1 cellular context compared by ENCODE assay signal in the genomic region with DNA sequence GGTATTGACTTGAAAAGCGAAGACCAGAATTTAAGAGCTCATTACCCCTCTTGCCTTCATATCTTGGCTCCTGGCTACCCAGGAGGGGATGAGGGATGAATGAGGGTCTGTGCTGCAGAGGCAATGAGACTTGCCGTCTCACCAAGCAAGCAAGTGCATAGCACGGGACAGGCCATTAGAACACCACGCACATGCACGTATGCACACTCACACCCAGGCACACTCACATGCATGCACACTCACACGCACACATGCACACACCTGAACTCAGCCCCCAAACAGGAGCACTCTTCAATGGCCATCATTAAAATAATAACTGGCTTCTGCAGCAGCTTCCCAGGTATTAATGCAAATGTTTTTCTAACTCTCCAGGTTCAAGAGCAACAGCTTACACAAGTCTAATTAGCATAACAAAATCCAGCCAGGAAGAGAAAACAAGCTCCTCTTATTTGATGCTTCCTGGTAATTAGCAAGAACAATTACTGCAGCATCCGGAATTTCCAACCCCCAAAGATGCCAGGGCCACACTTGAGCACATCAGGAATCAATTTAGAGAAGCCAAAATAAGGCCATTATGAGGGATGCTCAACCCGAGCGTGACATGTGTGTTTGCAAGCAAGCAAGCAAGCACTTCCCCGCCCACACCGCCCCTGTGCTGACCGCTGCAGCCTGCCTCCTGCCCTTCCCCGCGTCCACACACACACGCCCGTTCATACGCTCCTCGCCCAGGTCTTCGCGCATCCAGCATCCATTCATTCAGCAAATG.
A peak's percentile ranks its signal among the peaks of the same experiment; 100 is the strongest.
TF ChIP-seq lines count a peak whose summit lies in the region.

No MANE protein-coding gene starts in this region.

TF ChIP-seq in WTC11, 78 proteins besides CTCF, POLR2A, EP300 and RAD21 (continued from another document):
- TF ChIP-seq, protein P1, sequence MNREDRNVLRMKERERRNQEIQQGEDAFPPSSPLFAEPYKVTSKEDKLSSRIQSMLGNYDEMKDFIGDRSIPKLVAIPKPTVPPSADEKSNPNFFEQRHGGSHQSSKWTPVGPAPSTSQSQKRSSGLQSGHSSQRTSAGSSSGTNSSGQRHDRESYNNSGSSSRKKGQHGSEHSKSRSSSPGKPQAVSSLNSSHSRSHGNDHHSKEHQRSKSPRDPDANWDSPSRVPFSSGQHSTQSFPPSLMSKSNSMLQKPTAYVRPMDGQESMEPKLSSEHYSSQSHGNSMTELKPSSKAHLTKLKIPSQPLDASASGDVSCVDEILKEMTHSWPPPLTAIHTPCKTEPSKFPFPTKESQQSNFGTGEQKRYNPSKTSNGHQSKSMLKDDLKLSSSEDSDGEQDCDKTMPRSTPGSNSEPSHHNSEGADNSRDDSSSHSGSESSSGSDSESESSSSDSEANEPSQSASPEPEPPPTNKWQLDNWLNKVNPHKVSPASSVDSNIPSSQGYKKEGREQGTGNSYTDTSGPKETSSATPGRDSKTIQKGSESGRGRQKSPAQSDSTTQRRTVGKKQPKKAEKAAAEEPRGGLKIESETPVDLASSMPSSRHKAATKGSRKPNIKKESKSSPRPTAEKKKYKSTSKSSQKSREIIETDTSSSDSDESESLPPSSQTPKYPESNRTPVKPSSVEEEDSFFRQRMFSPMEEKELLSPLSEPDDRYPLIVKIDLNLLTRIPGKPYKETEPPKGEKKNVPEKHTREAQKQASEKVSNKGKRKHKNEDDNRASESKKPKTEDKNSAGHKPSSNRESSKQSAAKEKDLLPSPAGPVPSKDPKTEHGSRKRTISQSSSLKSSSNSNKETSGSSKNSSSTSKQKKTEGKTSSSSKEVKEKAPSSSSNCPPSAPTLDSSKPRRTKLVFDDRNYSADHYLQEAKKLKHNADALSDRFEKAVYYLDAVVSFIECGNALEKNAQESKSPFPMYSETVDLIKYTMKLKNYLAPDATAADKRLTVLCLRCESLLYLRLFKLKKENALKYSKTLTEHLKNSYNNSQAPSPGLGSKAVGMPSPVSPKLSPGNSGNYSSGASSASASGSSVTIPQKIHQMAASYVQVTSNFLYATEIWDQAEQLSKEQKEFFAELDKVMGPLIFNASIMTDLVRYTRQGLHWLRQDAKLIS (CRISPR knock-in tag; IDR thresholded peaks at IDR 0.05; ENCODE audit: borderline replicate concordance): 0 out of 2 replicates have a peak, but pooled peaks have one; percentile 49
- TF ChIP-seq SP1 (CRISPR knock-in tag; conservative IDR thresholded peaks at IDR 0.05) (peak; percentile 58), PRDM15 (CRISPR knock-in tag; IDR thresholded peaks at IDR 0.05) (peak; percentile 70), ZNF281 (CRISPR knock-in tag; IDR thresholded peaks at IDR 0.05) (peak; percentile 82; the same call in 1 of the 2 replicates), FOXK1 (CRISPR knock-in tag; IDR thresholded peaks at IDR 0.05) (0 out of 2 replicates have a peak, but pooled peaks have one; percentile 15), MAX (CRISPR knock-in tag; IDR thresholded peaks at IDR 0.05) (no peak; the same call in 1 of the 2 replicates), CBFB (CRISPR knock-in tag; IDR thresholded peaks at IDR 0.05; ENCODE audit: low read depth) (0 out of 2 replicates have a peak, but pooled peaks have one; percentile 62), ZNF121 (CRISPR knock-in tag; IDR thresholded peaks at IDR 0.05) (peak; percentile 99)
- TF ChIP-seq, protein P2, sequence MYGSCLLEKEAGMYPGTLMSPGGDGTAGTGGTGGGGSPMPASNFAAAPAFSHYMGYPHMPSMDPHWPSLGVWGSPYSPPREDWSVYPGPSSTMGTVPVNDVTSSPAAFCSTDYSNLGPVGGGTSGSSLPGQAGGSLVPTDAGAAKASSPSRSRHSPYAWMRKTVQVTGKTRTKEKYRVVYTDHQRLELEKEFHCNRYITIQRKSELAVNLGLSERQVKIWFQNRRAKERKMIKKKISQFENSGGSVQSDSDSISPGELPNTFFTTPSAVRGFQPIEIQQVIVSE (CRISPR knock-in tag; IDR thresholded peaks at IDR 0.05; ENCODE audit: borderline replicate concordance): no peak
- TF ChIP-seq, protein P3, sequence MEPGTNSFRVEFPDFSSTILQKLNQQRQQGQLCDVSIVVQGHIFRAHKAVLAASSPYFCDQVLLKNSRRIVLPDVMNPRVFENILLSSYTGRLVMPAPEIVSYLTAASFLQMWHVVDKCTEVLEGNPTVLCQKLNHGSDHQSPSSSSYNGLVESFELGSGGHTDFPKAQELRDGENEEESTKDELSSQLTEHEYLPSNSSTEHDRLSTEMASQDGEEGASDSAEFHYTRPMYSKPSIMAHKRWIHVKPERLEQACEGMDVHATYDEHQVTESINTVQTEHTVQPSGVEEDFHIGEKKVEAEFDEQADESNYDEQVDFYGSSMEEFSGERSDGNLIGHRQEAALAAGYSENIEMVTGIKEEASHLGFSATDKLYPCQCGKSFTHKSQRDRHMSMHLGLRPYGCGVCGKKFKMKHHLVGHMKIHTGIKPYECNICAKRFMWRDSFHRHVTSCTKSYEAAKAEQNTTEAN (CRISPR knock-in tag; IDR thresholded peaks at IDR 0.05): peak; percentile 100
- TF ChIP-seq, protein P4, sequence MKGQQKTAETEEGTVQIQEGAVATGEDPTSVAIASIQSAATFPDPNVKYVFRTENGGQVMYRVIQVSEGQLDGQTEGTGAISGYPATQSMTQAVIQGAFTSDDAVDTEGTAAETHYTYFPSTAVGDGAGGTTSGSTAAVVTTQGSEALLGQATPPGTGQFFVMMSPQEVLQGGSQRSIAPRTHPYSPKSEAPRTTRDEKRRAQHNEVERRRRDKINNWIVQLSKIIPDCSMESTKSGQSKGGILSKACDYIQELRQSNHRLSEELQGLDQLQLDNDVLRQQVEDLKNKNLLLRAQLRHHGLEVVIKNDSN (CRISPR knock-in tag; IDR thresholded peaks at IDR 0.05): 0 out of 2 replicates have a peak, but pooled peaks have one; percentile 5
